In the genomic region with DNA sequence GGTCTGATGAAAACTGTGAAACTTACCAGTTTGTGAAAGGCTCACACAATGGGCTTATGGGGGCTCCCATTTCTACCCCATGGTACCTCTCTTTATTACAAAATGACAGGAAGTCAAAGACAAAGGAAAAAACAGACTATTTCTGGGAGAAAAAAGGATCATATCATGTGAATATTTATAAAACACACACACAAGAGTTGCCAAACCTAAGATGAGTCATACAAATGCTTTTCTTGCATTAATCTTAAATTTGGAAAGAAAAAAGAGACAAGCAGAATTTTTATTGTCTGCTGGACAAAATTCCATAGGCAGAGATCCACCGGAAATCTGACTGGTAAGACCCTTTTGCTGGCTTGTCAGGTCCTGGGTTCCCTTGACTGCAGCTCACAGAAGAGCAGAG, we compare ENCODE assay signal across 13 cellular contexts.
"Had no signal": no experiment of that assay in that cellular context is flagged by ENCODE, and none has a peak within 500 bp of the region (broad histone marks: within the 10 kb centered on the region; RNA-seq: fewer than 3 reads in every experiment).

No MANE protein-coding gene starts in this region.

- H3K27me3 Mint-ChIP-seq: activated naive CD8-positive, alpha-beta T cell; activated T-cell treated with anti-CD3 and anti-CD28 coated beads, Interleukin-2, amount 50 U/mL, for 24 hours; brain had no signal

- H3K9me3 ChIP-seq: esophagus muscularis mucosa, gastrocnemius medialis, stomach had no signal

- ATAC-seq: gastrocnemius medialis, left ventricle myocardium superior had no signal

- FAIRE-seq: urothelium cell line had no signal

- DNase-seq: activated gamma-delta T cell; activated T-cell treated with anti-CD3 and anti-CD28 coated beads, Interleukin-2, amount 50 U/mL, for 24 hours; dorsolateral prefrontal cortex; gastrocnemius medialis; left ventricle myocardium superior; retina; stomach had no signal

- H3K4me1 ChIP-seq: gastrocnemius medialis, stomach had no signal

- H3K36me3 Mint-ChIP-seq: activated naive CD8-positive, alpha-beta T cell; brain had no signal

- H3K27ac Mint-ChIP-seq: activated naive CD8-positive, alpha-beta T cell; activated T-cell treated with anti-CD3 and anti-CD28 coated beads, Interleukin-2, amount 50 U/mL, for 24 hours had no signal

- H3K4me3 Mint-ChIP-seq: activated naive CD8-positive, alpha-beta T cell; activated T-cell treated with anti-CD3 and anti-CD28 coated beads, Interleukin-2, amount 50 U/mL, for 24 hours; brain; neural crest cell had no signal

- H3K4me3 ChIP-seq: dorsolateral prefrontal cortex, esophagus muscularis mucosa, gastrocnemius medialis, skin epidermis, stomach had no signal

- H3K9me3 Mint-ChIP-seq: brain, neural crest cell had no signal

- H3K27me3 ChIP-seq: dorsolateral prefrontal cortex, esophagus muscularis mucosa, gastrocnemius medialis, stomach had no signal

- H3K27ac ChIP-seq: dorsolateral prefrontal cortex, esophagus muscularis mucosa, gastrocnemius medialis, skin epidermis, stomach had no signal

- H3K36me3 ChIP-seq: esophagus muscularis mucosa, gastrocnemius medialis, stomach had no signal

- H3K4me1 Mint-ChIP-seq: neural crest cell had no signal
